ENCODE assay signal across 30 cellular contexts in the genomic region with DNA sequence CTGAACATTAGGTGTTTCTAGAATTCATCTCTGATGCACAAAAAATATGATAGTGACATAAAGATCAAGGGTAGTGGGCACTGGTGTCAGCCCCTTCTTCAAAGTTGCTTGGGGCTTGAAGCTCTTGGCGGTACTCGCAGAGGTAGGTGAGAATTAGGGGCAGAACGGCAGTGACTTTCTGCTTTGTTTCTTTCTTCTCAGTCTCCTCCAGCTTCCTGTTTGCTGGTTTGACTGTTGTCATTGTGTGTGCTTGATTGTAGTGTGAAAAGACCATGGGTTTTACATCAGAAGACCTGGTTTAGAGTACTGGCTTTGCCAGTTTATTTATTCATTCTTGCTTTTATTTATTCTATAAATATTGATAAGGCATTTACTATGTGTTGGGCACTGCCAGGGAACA.
"Had no signal": no experiment of that assay in that cellular context is flagged by ENCODE, and none has a peak within 500 bp of the region (broad histone marks: within the 10 kb centered on the region; RNA-seq: fewer than 3 reads in every experiment).

No MANE protein-coding gene starts in this region.

- DNase-seq: islet precursor cell; left ventricle myocardium inferior; mesendoderm; midbrain; mucosa of descending colon; naive thymus-derived CD8-positive, alpha-beta T cell; occipital lobe; retina; right cardiac atrium; stimulated activated CD4-positive, alpha-beta T cell treated with anti-CD3 and anti-CD28 coated beads, Interleukin-12 subunit alpha, Interleukin-12 subunit beta, amount 100 ng/mL, for 4 hours; stimulated activated CD4-positive, alpha-beta T cell treated with anti-CD3 and anti-CD28 coated beads, Interleukin-15, amount 100 ng/mL, for 24 hours; stimulated activated CD4-positive, alpha-beta T cell treated with anti-CD3 and anti-CD28 coated beads, Interleukin-2, amount 100 ng/mL, for 24 hours; stimulated activated CD4-positive, alpha-beta T cell treated with anti-CD3 and anti-CD28 coated beads, Interleukin-4, amount 100 ng/mL, for 1 hour; stimulated activated naive B cell treated with anti-CD40 and anti-IgM and Interleukin-4, amounts not matched to agents 10 μg/mL and 1 μg/mL and 100 μg/mL, for 72 hours; stimulated activated naive CD8-positive, alpha-beta T cell treated with anti-CD3 and anti-CD28 coated beads, Interleukin-15, Interleukin-2, amounts not matched to agents 100 U/mL and 50 U/mL, for 24 hours; stomach; testis; thyroid gland; transverse colon; upper lobe of left lung had no signal

- H3K9me3 ChIP-seq: mucosa of descending colon, neutrophil, testis, thyroid gland had no signal

- H3K27ac Mint-ChIP-seq: nephron; progenitor cell of endocrine pancreas; stimulated activated naive B cell treated with anti-CD40 and anti-IgM and Interleukin-4, amounts not matched to agents 10 μg/mL and 1 μg/mL and 100 μg/mL, for 72 hours had no signal

- H3K36me3 ChIP-seq: left ventricle myocardium inferior, neutrophil, stomach, thyroid gland, transverse colon, upper lobe of left lung, vagina had no signal

- ATAC-seq: mucosa of descending colon; naive thymus-derived CD8-positive, alpha-beta T cell; right cardiac atrium; sciatic nerve; stimulated activated naive B cell treated with anti-CD40 and anti-IgM and Interleukin-4, amounts not matched to agents 10 μg/mL and 1 μg/mL and 100 μg/mL, for 72 hours; stimulated activated naive CD8-positive, alpha-beta T cell treated with anti-CD3 and anti-CD28 coated beads, Interleukin-15, Interleukin-2, amounts not matched to agents 100 U/mL and 50 U/mL, for 24 hours had no signal

- H3K4me3 ChIP-seq: hepatocyte, left ventricle myocardium inferior, lung, mucosa of descending colon, skin epidermis, stomach, testis, thyroid gland, transverse colon, upper lobe of left lung, vagina had no signal

- H3K27ac ChIP-seq: hepatocyte, left ventricle myocardium inferior, neutrophil, parathyroid adenoma, skin epidermis, stomach, testis, thyroid gland, transverse colon, upper lobe of left lung, vagina had no signal

- H3K4me3 Mint-ChIP-seq: naive thymus-derived CD8-positive, alpha-beta T cell; nephron; neural crest cell; stimulated activated naive B cell treated with anti-CD40 and anti-IgM and Interleukin-4, amounts not matched to agents 10 μg/mL and 1 μg/mL and 100 μg/mL, for 72 hours had no signal

- H3K27me3 ChIP-seq: stomach, testis, thyroid gland, transverse colon, upper lobe of left lung, vagina had no signal

- H3K4me1 ChIP-seq: left ventricle myocardium inferior, parathyroid adenoma, stomach, testis, thyroid gland, transverse colon, upper lobe of left lung, vagina had no signal

- H3K4me1 Mint-ChIP-seq: nephron; neural crest cell; stimulated activated naive B cell treated with anti-CD40 and anti-IgM and Interleukin-4, amounts not matched to agents 10 μg/mL and 1 μg/mL and 100 μg/mL, for 72 hours had no signal
